In genomic region chr2:16039055-16039454, GRCh38 we compare ENCODE assay signal across 24 cellular contexts.
"Had no signal": no experiment of that assay in that cellular context is flagged by ENCODE, and none has a peak within 500 bp of the region (broad histone marks: within the 10 kb centered on the region; RNA-seq: fewer than 3 reads in every experiment).

No MANE protein-coding gene starts in this region.

- H3K27ac Mint-ChIP-seq: activated B cell treated with CpG ODN at 0.5 μM for 24 hours; activated CD4-positive, alpha-beta memory T cell treated with anti-CD3 and anti-CD28 coated beads for 36 hours; activated CD4-positive, alpha-beta T cell treated with anti-CD3 and anti-CD28 coated beads, Interleukin-2, amount 10 ng/mL, durations not matched to agents 7 days and 5 days; activated naive CD4-positive, alpha-beta T cell treated with anti-CD3 and anti-CD28 coated beads, Interleukin-2, amount 10 ng/mL, durations not matched to agents 7 days and 5 days; activated naive CD8-positive, alpha-beta T cell treated with anti-CD3 and anti-CD28 coated beads for 36 hours; activated T-helper 17 cell treated with anti-CD3 and anti-CD28 coated beads, Interleukin-2, amount 50 U/mL, for 72 hours had no signal

- H3K36me3 Mint-ChIP-seq: activated CD4-positive, alpha-beta memory T cell treated with anti-CD3 and anti-CD28 coated beads for 36 hours; activated naive CD4-positive, alpha-beta T cell treated with anti-CD3 and anti-CD28 coated beads, Interleukin-2, amount 10 ng/mL, durations not matched to agents 7 days and 5 days; activated naive CD8-positive, alpha-beta T cell treated with anti-CD3 and anti-CD28 coated beads for 36 hours had no signal

- H3K4me3 Mint-ChIP-seq: activated B cell treated with CpG ODN at 0.5 μM for 24 hours; activated CD4-positive, alpha-beta memory T cell treated with anti-CD3 and anti-CD28 coated beads for 36 hours; activated CD4-positive, alpha-beta T cell treated with anti-CD3 and anti-CD28 coated beads, Interleukin-2, amount 10 ng/mL, durations not matched to agents 7 days and 5 days; activated naive CD4-positive, alpha-beta T cell treated with anti-CD3 and anti-CD28 coated beads, Interleukin-2, amount 10 ng/mL, durations not matched to agents 7 days and 5 days; activated naive CD8-positive, alpha-beta T cell treated with anti-CD3 and anti-CD28 coated beads for 36 hours; activated T-helper 17 cell treated with anti-CD3 and anti-CD28 coated beads, Interleukin-2, amount 50 U/mL, for 72 hours had no signal

- DNase-seq: activated B cell treated with CpG ODN at 0.5 μM for 24 hours; activated CD4-positive, alpha-beta memory T cell treated with anti-CD3 and anti-CD28 coated beads for 36 hours; activated CD4-positive, alpha-beta T cell treated with anti-CD3 and anti-CD28 coated beads, Interleukin-2, amount 10 ng/mL, durations not matched to agents 7 days and 5 days; activated CD8-positive, alpha-beta memory T cell treated with anti-CD3 and anti-CD28 coated beads for 24 hours; activated gamma-delta T cell treated with Interleukin-2 at 50 U/mL for 16 hours; activated naive CD4-positive, alpha-beta T cell treated with anti-CD3 and anti-CD28 coated beads, Interleukin-2, amount 10 ng/mL, durations not matched to agents 7 days and 5 days; activated naive CD8-positive, alpha-beta T cell treated with anti-CD3 and anti-CD28 coated beads for 36 hours; activated T-cell treated with anti-CD3 and anti-CD28 coated beads for 4 hours; activated T-cell treated with anti-CD3 and anti-CD28 coated beads, Interleukin-2, amount 50 U/mL, for 48 hours; adrenal gland; anterior cingulate cortex; caudate nucleus; MG63; MV-4-11; NCI-H1092 treated with DMSO at 0.1 percent for 48 hours; NCI-H1436; NCI-H187 treated with DMSO at 0.1 percent for 48 hours; NCI-H2081 treated with DMSO at 0.1 percent for 48 hours; NCI-H446; NCI-H748 treated with DMSO at 0.1 percent for 48 hours; OCI-M1; RPMI8226; SW 1271 had no signal

- H3K9me3 Mint-ChIP-seq: activated B cell treated with CpG ODN at 0.5 μM for 24 hours; activated CD4-positive, alpha-beta memory T cell treated with anti-CD3 and anti-CD28 coated beads for 36 hours; activated CD4-positive, alpha-beta T cell treated with anti-CD3 and anti-CD28 coated beads, Interleukin-2, amount 10 ng/mL, durations not matched to agents 7 days and 5 days; activated naive CD4-positive, alpha-beta T cell treated with anti-CD3 and anti-CD28 coated beads, Interleukin-2, amount 10 ng/mL, durations not matched to agents 7 days and 5 days; activated naive CD8-positive, alpha-beta T cell treated with anti-CD3 and anti-CD28 coated beads for 36 hours; activated T-helper 17 cell treated with anti-CD3 and anti-CD28 coated beads, Interleukin-2, amount 50 U/mL, for 72 hours had no signal

- H3K4me1 Mint-ChIP-seq: activated B cell treated with CpG ODN at 0.5 μM for 24 hours; activated CD4-positive, alpha-beta T cell treated with anti-CD3 and anti-CD28 coated beads, Interleukin-2, amount 10 ng/mL, durations not matched to agents 7 days and 5 days; activated naive CD4-positive, alpha-beta T cell treated with anti-CD3 and anti-CD28 coated beads, Interleukin-2, amount 10 ng/mL, durations not matched to agents 7 days and 5 days; activated naive CD8-positive, alpha-beta T cell treated with anti-CD3 and anti-CD28 coated beads for 36 hours; activated T-helper 17 cell treated with anti-CD3 and anti-CD28 coated beads, Interleukin-2, amount 50 U/mL, for 72 hours had no signal

- H3K27me3 Mint-ChIP-seq: activated CD4-positive, alpha-beta T cell treated with anti-CD3 and anti-CD28 coated beads, Interleukin-2, amount 10 ng/mL, durations not matched to agents 7 days and 5 days had no signal
